Comparison of ENCODE assay signal across 17 cellular contexts in the genomic region with DNA sequence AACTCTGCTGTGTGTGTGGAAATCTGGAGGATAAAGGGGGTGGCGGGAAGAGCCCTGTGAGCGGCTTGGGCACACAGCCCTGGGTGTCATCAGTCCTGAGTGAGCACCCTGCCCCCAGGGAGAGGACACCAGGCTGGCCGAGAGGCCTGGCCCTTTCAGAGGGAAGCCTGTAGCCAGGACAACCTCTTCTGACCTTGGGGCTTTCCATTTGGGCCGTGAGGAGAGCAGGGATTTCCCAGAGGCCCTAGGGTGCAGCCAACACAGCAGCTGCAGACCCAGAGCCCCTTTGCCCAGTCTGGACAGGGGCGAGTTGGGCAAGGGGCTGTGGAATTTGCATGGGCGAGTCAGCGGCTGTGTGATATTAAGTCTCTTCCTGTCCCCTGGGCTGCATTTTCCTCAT.
"Had no signal": no experiment of that assay in that cellular context is flagged by ENCODE, and none has a peak within 500 bp of the region (broad histone marks: within the 10 kb centered on the region; RNA-seq: fewer than 3 reads in every experiment).

No MANE protein-coding gene starts in this region.

- H3K4me3 ChIP-seq: colonic mucosa, hepatocyte, lower lobe of right lung, prostate gland, stomach, thoracic aorta had no signal

- ATAC-seq: lower lobe of right lung had no signal

- H3K4me3 Mint-ChIP-seq: natural killer cell had no signal

- H3K27ac Mint-ChIP-seq: natural killer cell had no signal

- H3K36me3 Mint-ChIP-seq: natural killer cell had no signal

- H3K9me3 ChIP-seq: colonic mucosa, lower lobe of right lung, prostate gland, stomach, thoracic aorta had no signal

- FAIRE-seq: frontal cortex had no signal

- H3K27ac ChIP-seq: colonic mucosa, hepatocyte, lower lobe of right lung, prostate gland, stomach, thoracic aorta had no signal

- DNase-seq: activated CD4-positive, CD25-positive, alpha-beta regulatory T cell; activated gamma-delta T cell treated with Interleukin-2 at 50 U/mL for 16 hours; activated T-cell treated with anti-CD3 and anti-CD28 coated beads, Interleukin-2, amount 50 U/mL, for 48 hours; caudate nucleus; colonic mucosa; effector CD8-positive, alpha-beta T cell; kidney glomerular epithelial cell; lower lobe of right lung; natural killer cell; nucleus accumbens; stimulated activated CD4-positive, alpha-beta T cell treated with anti-CD3 and anti-CD28 coated beads, Interleukin-4, amount 100 ng/mL, for 1 hour; stimulated activated CD8-positive, alpha-beta memory T cell treated with anti-CD3 and anti-CD28 coated beads, Interleukin-4, amount 100 ng/mL, for 48 hours; stomach had no signal

- H2AFZ ChIP-seq: hepatocyte had no signal

- H3K27me3 ChIP-seq: colonic mucosa, hepatocyte, stomach had no signal

- H3K36me3 ChIP-seq: colonic mucosa, prostate gland, thoracic aorta had no signal

- H3K4me2 ChIP-seq: hepatocyte had no signal

- H3K9me3 Mint-ChIP-seq: natural killer cell had no signal

- H3K4me1 ChIP-seq: colonic mucosa, prostate gland had no signal

- H3K79me2 ChIP-seq: hepatocyte had no signal
